In the genomic region with DNA sequence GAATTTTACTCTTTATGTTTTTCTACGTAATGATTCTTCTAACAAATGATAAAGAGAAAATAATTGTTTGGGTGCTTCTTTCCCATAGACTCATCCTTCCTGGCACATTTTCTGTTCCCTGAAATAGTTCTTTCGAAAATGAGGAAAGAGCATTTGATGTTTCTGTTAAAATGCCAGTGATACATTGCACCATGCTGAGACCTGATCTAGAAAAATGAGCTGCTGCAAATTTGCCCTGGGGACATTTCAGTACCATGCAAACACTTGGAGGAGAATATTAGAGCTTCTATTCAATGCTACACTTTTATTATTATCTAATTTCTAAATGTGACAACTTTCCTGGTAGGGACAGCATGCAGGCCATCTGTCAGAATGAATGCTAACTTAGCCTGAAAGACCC, we compare ENCODE assay signal across 28 cellular contexts.
A peak's percentile ranks its signal among the peaks of the same experiment; 100 is the strongest.
DNase-seq lines count a peak whose midpoint lies in the region; ATAC-seq and TF ChIP-seq lines count a peak whose summit lies in the region.
"Had no signal": no experiment of that assay in that cellular context is flagged by ENCODE, and none has a peak within 500 bp of the region (broad histone marks: within the 10 kb centered on the region; RNA-seq: fewer than 3 reads in every experiment).

No MANE protein-coding gene starts in this region.

- intact Hi-C loops in left cardiac atrium (cut with DNase I) = no loop called here

- H3K9ac ChIP-seq in SK-N-MC (ENCODE audit: insufficient read length) = no peak overlapping the region
- H3K9ac ChIP-seq: KMS-11 had no signal

- H3K36me3 ChIP-seq in SK-N-MC (ENCODE audit: insufficient read depth, low read length) = no peaks in the 10 kb centered on the region
- no peaks in the 10 kb centered on the region for H3K36me3 ChIP-seq in right atrium auricular region
- H3K36me3 ChIP-seq: BE2C had no signal

- no peak overlapping the region for H3K4me3 ChIP-seq in SK-N-MC
- no peak overlapping the region for H3K4me3 ChIP-seq in right atrium auricular region
- H3K4me3 ChIP-seq: GM23338 had no signal

- no peaks in the 10 kb centered on the region for H3K4me1 ChIP-seq in right atrium auricular region
- H3K4me1 ChIP-seq: BE2C had no signal

- in situ Hi-C loops in G401 (cut with HindIII; ENCODE audit: low sequenced_read_pairs) = no loop called here

- H3K27ac ChIP-seq in SK-N-MC = no peak overlapping the region
- H3K27ac ChIP-seq in right atrium auricular region = no peak overlapping the region
- H3K27ac ChIP-seq: KMS-11 had no signal

- H3K27me3 ChIP-seq in right atrium auricular region = no peaks in the 10 kb centered on the region
- H3K27me3 ChIP-seq: BE2C had no signal

- no peak for TF ChIP-seq CTCF in right atrium auricular region (IDR thresholded peaks at IDR 0.05)

- ATAC-seq in left cardiac atrium = no peak
- ATAC-seq: GM23338, PC-3, SK-N-SH treated with all-trans-retinoic acid at 6 μM for 48 hours had no signal

- peak; percentile 0 for DNase-seq in NCI-H146 (lab: John Stamatoyannopoulos, UW)
- no peak for DNase-seq in NCI-H146 treated with DMSO at 0.1 percent for 48 hours (lab: John Stamatoyannopoulos, UW; ENCODE audit: unreplicated experiment)
- DNase-seq in G401 (ENCODE audit: low spot score) = peak; percentile 84
- peak; percentile 45 for DNase-seq in SK-N-MC (ENCODE audit: low read depth, low spot score)
- peak; percentile 47 for DNase-seq in fibroblast of gingiva (ENCODE audit: low read depth)
- no peak for DNase-seq in kidney glomerular epithelial cell (lab: John Stamatoyannopoulos, UW)
- no peak for DNase-seq in right atrium auricular region (ENCODE audit: low spot score)
- DNase-seq in left cardiac atrium = no peak
- DNase-seq: 8988T; ACHN; BE2C; CD8-positive, alpha-beta memory T cell; DMS 273 treated with DMSO at 0.1 percent for 48 hours; DMS79; EL; GF-D8; H9; NCI-H1092 treated with DMSO at 0.1 percent for 48 hours; NCI-H1694; NCI-H2107; NCI-H345; NCI-H510A treated with DMSO at 0.1 percent for 48 hours; NCI-H748 treated with DMSO at 0.1 percent for 48 hours; NK-92 treated with Interleukin-12 subunit alpha and Interleukin-12 subunit beta, amount 100 ng/mL, for 24 hours; PC-3 had no signal

- H3K9me3 ChIP-seq in SK-N-MC (ENCODE audit: low read depth, low read length) (no peaks in the 10 kb centered on the region), right atrium auricular region (no peaks in the 10 kb centered on the region)
- H3K9me3 ChIP-seq: BE2C had no signal

Comparison
In these comparisons a context has a peak if more than half of its experiments do, and no peak if none do; other contexts are left out.
1. DNase-seq: peak in NCI-H146 (single experiment), G401 (single experiment), SK-N-MC (single experiment) and fibroblast of gingiva (single experiment); none in NCI-H146 treated with DMSO at 0.1 percent for 48 hours (single experiment), kidney glomerular epithelial cell (single experiment), right atrium auricular region (single experiment) and left cardiac atrium (single experiment).